Comparison of ENCODE assay signal across 8 cellular contexts in the genomic region with DNA sequence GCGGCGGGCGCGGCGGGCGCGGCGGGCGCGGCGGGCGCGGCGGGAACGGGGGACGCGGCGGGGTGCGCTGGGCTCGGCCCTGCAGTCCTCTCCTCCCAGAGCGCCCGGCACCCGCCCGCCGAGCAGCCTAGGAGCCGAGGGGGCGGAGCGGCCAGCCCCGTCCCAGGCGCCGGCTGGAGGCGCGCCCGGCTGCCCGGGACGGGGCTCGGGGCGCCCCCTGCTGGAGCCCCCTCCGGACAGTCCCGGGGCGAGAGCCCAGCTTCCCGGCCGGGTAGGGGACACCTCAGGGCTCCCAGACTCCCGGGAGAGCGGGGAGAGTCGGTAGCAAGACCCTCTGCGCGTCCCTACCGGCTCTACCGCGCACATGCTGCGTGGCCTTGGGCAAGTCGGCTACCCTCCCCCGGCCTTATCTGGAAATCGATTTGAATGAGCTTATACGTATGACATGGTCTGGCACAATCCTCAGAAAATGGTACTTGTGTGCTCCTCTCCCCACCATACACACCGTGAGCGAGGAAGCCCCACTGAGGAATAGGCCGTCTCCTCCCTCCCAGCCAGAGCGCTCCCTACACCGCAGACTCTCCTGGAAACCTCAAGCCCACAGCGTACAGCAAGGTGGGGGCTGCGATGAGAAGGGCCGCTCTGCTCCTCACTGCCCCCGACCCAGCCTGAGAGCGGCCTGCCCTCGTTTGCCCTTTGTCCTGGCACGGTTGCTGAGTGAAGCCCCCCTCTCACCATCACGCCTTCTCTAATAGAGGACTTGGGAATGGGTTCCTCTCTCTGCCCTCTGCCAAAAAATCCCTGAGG. TPM values are rescaled to one million over a fixed set of nuclear protein-coding genes. Genes with fewer than 3 reads are reported as not detected.
DNase-seq lines count a peak whose midpoint lies in the region; ATAC-seq and TF ChIP-seq lines count a peak whose summit lies in the region.

Gene DAPK2, minus strand, starts transcription at position 139 of the 807 bp plus-strand sequence. CDS start 6,224 bp downstream, outside the sequence.

- DNase-seq in ELF-1 (ENCODE audit: low read depth, low spot score) (peak; percentile 66), H9 (peak; percentile 77), NCI-H526 (lab: John Stamatoyannopoulos, UW) (peak; percentile 24 to 87), lung microvascular endothelial cell (ENCODE audit: low read depth in 2 of 2) (peak; percentile 67 to 75)
- peak; percentile 60 for DNase-seq in activated CD8-positive, alpha-beta T cell treated with anti-CD3 and anti-CD28 coated beads for 36 hours
- peak; percentile 49 for DNase-seq in effector CD4-positive, alpha-beta T cell
- DNase-seq in stimulated activated CD4-positive, alpha-beta T cell treated with anti-CD3 and anti-CD28 coated beads, TNF-alpha, amount 100 ng/mL, for 24 hours (ENCODE audit: low read depth in 3 of 3), result peak; percentile 19 to 61 (median 28)

- H3K27me3 Mint-ChIP-seq in H9 (ENCODE audit: low read depth), result peaks cover 43% of the 10 kb centered on the region
- H3K27me3 Mint-ChIP-seq in activated CD8-positive, alpha-beta T cell treated with anti-CD3 and anti-CD28 coated beads for 36 hours, result peaks cover 11% of the 10 kb centered on the region

- H3K14ac ChIP-seq in H9 (ENCODE audit: insufficient read depth, low read length), result peak within 1 kb of the TSS; percentile 54

- CTCF ChIA-PET in activated CD8-positive, alpha-beta T cell treated with anti-CD3 and anti-CD28 coated beads for 36 hours (lab: Charles Lee), result interaction anchor here (0.7 to 4.5 kb wide), 65 partner anchors 8 to 758 kb away, joined by 3 to 73 read pairs (median 4); partner anchors contain the start of gene CIAO2A

- peak within 1 kb of the TSS; percentile 11 for H3K18ac ChIP-seq in H9 (ENCODE audit: insufficient read length, low read depth, low read length)

- H3K27me3 ChIP-seq in H9 (ENCODE audit: insufficient read depth, low read length), result peaks cover 5% of the 10 kb centered on the region; the same call in 1 of the 2 replicates

- POLR2A ChIA-PET in activated CD8-positive, alpha-beta T cell treated with anti-CD3 and anti-CD28 coated beads for 36 hours (lab: Charles Lee), result interaction anchor here (0.6 to 1.5 kb wide), 6 partner anchors 36 to 300 kb away, joined by 3 to 4 read pairs (median 3); no protein-coding TSS in a partner anchor

- TF ChIP-seq CTCF in H9 (conservative IDR thresholded peaks at IDR 0.05), result peak; percentile 86
- TF ChIP-seq CTCF in activated CD8-positive, alpha-beta T cell treated with anti-CD3 and anti-CD28 coated beads for 36 hours (IDR thresholded peaks at IDR 0.05), result peak; percentile 81

- no peak within 1 kb of the TSS for H2BK12ac ChIP-seq in H9 (ENCODE audit: insufficient read length, low read depth, low read length)

- H4K5ac ChIP-seq in H9 (ENCODE audit: insufficient read length, low read depth, low read length), result no peak within 1 kb of the TSS

- H3K79me1 ChIP-seq in H9 (ENCODE audit: insufficient read depth, low read depth, low read length, poor library complexity, severe bottlenecking), result no peaks in the 10 kb centered on the region

- H3K4me1 Mint-ChIP-seq in H9, result peaks cover 9 to 19% of the 10 kb centered on the region in 2 experiments
- H3K4me1 Mint-ChIP-seq in activated CD8-positive, alpha-beta T cell treated with anti-CD3 and anti-CD28 coated beads for 36 hours (ENCODE audit: low read depth), result peaks cover 7% of the 10 kb centered on the region

- H3K9ac ChIP-seq in H9 (ENCODE audit: extremely low read depth, insufficient read length, low read length), result peak within 1 kb of the TSS; percentile 37

- WGBS in H9 (ENCODE audit: extremely low coverage, insufficient read length, low lambda C conversion rate), result no CpG with 5 or more reads among the region's 69 CpGs

- H3K79me2 ChIP-seq in H9 (ENCODE audit: insufficient read depth, low read length), result no peaks in the 10 kb centered on the region

- H3K56ac ChIP-seq in H9 (ENCODE audit: insufficient read length, low read depth, low read length), result no peak within 1 kb of the TSS

- no peak within 1 kb of the TSS for H2BK20ac ChIP-seq in H9 (ENCODE audit: low read depth, low read length, poor library complexity, severe bottlenecking)

- H3K23me2 ChIP-seq in H9 (ENCODE audit: insufficient read length, low read depth, low read length, poor library complexity, severe bottlenecking), result peaks cover 11% of the 10 kb centered on the region

- H2BK15ac ChIP-seq in H9 (ENCODE audit: low read depth, low read length), result no peak within 1 kb of the TSS

- H3K27ac ChIP-seq in H9 (ENCODE audit: insufficient read length, low read depth, low read length), result no peak within 1 kb of the TSS

- H2BK120ac ChIP-seq in H9 (ENCODE audit: low read depth, low read length, poor library complexity, severe bottlenecking), result no peak within 1 kb of the TSS

- no peak within 1 kb of the TSS for H4K91ac ChIP-seq in H9 (ENCODE audit: insufficient read length, low read depth, low read length)

- H3T11ph ChIP-seq in H9 (ENCODE audit: low read length), result no peak within 1 kb of the TSS

- H3K9me3 Mint-ChIP-seq in H9, result no peaks in the 10 kb centered on the region
- no peaks in the 10 kb centered on the region for H3K9me3 Mint-ChIP-seq in activated CD8-positive, alpha-beta T cell treated with anti-CD3 and anti-CD28 coated beads for 36 hours

- H3K9me3 ChIP-seq in H9 (ENCODE audit: control insufficient read depth, low read depth, low read length), result no peaks in the 10 kb centered on the region

- no peak within 1 kb of the TSS for H2AFZ ChIP-seq in H9 (ENCODE audit: low read length)

- peak; percentile 89 for ATAC-seq in activated CD8-positive, alpha-beta T cell treated with anti-CD3 and anti-CD28 coated beads for 36 hours
- ATAC-seq in GM18858 (IDR thresholded peaks at IDR 0.05; ENCODE audit: unreplicated experiment), result no peak

- H3K4me1 ChIP-seq in H9 (ENCODE audit: insufficient read depth, low read length), result no peaks in the 10 kb centered on the region

- no peak within 1 kb of the TSS for H3K23ac ChIP-seq in H9 (ENCODE audit: insufficient read length, low read depth, low read length)

- intact Hi-C loops in activated CD8-positive, alpha-beta T cell treated with anti-CD3 and anti-CD28 coated beads for 36 hours (cut with micrococcal nuclease), result loop anchor here (10.0 kb wide), 2 partner anchors 102 to 222 kb away; no protein-coding TSS in a partner anchor

- no peak within 1 kb of the TSS for H3K4ac ChIP-seq in H9 (ENCODE audit: low read depth, low read length)

- H3K27ac Mint-ChIP-seq in H9, result no peak within 1 kb of the TSS
- peak within 1 kb of the TSS; percentile 8 for H3K27ac Mint-ChIP-seq in activated CD8-positive, alpha-beta T cell treated with anti-CD3 and anti-CD28 coated beads for 36 hours

- H3K4me3 Mint-ChIP-seq in H9, result peak within 1 kb of the TSS; percentile 65 to 83
- H3K4me3 Mint-ChIP-seq in activated CD8-positive, alpha-beta T cell treated with anti-CD3 and anti-CD28 coated beads for 36 hours, result peak within 1 kb of the TSS; percentile 66

- no peaks in the 10 kb centered on the region; a peak in 2 of 7 replicates for H3K36me3 Mint-ChIP-seq in H9 (ENCODE audit: insufficient read depth in 1 of 3, low read depth in 3 of 3)
- no peaks in the 10 kb centered on the region for H3K36me3 Mint-ChIP-seq in activated CD8-positive, alpha-beta T cell treated with anti-CD3 and anti-CD28 coated beads for 36 hours (ENCODE audit: low read depth)

- H4K20me1 ChIP-seq in H9 (ENCODE audit: control insufficient read depth, insufficient read depth, insufficient read length), result no peaks in the 10 kb centered on the region

- peak within 1 kb of the TSS; percentile 83 for H3K4me2 ChIP-seq in H9 (ENCODE audit: insufficient read depth, insufficient read length, low read length)

- no peak within 1 kb of the TSS for H2AK5ac ChIP-seq in H9 (ENCODE audit: insufficient read length, low read length)

- no peak within 1 kb of the TSS for H2BK5ac ChIP-seq in H9 (ENCODE audit: insufficient read length, low read length)

- H4K8ac ChIP-seq in H9 (replicated peaks; ENCODE audit: insufficient read length, low read depth, low read length), result no peak within 1 kb of the TSS

RNA-seq across cellular contexts. Expression of gene DAPK2, which starts in this region (rescaled TPM):
- 3.5 and 4.6 TPM in 2 replicates for total RNA-seq in H9 (2021)
- total RNA-seq in activated CD8-positive, alpha-beta T cell treated with anti-CD3 and anti-CD28 coated beads for 36 hours, result 1 to 10 TPM; 1.2 to 1.5 TPM
- 7.2 and 13.5 TPM in 2 replicates for total RNA-seq in lung microvascular endothelial cell
